40 cellular contexts compared by ENCODE assay signal in genomic region chr17:58144801-58145200, GRCh38. TPM values are rescaled to one million over a fixed set of nuclear protein-coding genes. Genes with fewer than 3 reads are reported as not detected.
"Had no signal": no experiment of that assay in that cellular context is flagged by ENCODE, and none has a peak within 500 bp of the region (broad histone marks: within the 10 kb centered on the region; RNA-seq: fewer than 3 reads in every experiment).

No MANE protein-coding gene starts in this region.

- FAIRE-seq: astrocyte, bronchial epithelial cell had no signal

- H3K4me1 ChIP-seq: adrenal gland, ascending aorta, body of pancreas, breast epithelium had no signal

- H3K27ac ChIP-seq: adrenal gland, ascending aorta, body of pancreas, brain microvascular endothelial cell, breast epithelium, cardiac muscle cell had no signal

- ATAC-seq: activated naive CD4-positive, alpha-beta T cell treated with anti-CD3 and anti-CD28 coated beads, Interleukin-2, amount 50 U/mL, for 72 hours; activated naive CD8-positive, alpha-beta T cell treated with anti-CD3 and anti-CD28 coated beads, Interleukin-2, amount 50 U/mL, for 24 hours; activated T-cell treated with anti-CD3 and anti-CD28 coated beads, Interleukin-2, amount 50 U/mL, for 4 hours; activated T-cell treated with anti-CD3 and anti-CD28 coated beads, Interleukin-2, amount 50 U/mL, for 72 hours; activated T-helper 17 cell treated with anti-CD3 and anti-CD28 coated beads, Interleukin-2, amount 50 U/mL, for 72 hours; body of pancreas had no signal

- H3K27me3 Mint-ChIP-seq: activated naive CD4-positive, alpha-beta T cell treated with anti-CD3 and anti-CD28 coated beads, Interleukin-2, amount 50 U/mL, for 24 hours; activated naive CD8-positive, alpha-beta T cell; activated naive CD8-positive, alpha-beta T cell treated with anti-CD3 and anti-CD28 coated beads for 36 hours; activated naive CD8-positive, alpha-beta T cell treated with anti-CD3 and anti-CD28 coated beads, Interleukin-2, amount 50 U/mL, for 24 hours; activated T-cell treated with anti-CD3 and anti-CD28 coated beads, Interleukin-2, amount 50 U/mL, for 24 hours; activated T-helper 17 cell treated with anti-CD3 and anti-CD28 coated beads, Interleukin-2, amount 50 U/mL, for 72 hours; central memory CD8-positive, alpha-beta T cell had no signal

- DNase-seq: activated effector memory CD4-positive, alpha-beta T cell treated with anti-CD3 and anti-CD28 coated beads, Interleukin-2, amount 50 U/mL, for 16 hours; activated effector memory CD4-positive, alpha-beta T cell treated with Interleukin-2 at 50 U/mL for 16 hours; activated gamma-delta T cell; activated gamma-delta T cell treated with Interleukin-2 at 50 U/mL for 16 hours; activated naive CD4-positive, alpha-beta T cell; activated naive CD4-positive, alpha-beta T cell treated with anti-CD3 and anti-CD28 coated beads for 36 hours; activated naive CD4-positive, alpha-beta T cell treated with anti-CD3 and anti-CD28 coated beads, Interleukin-2, amount 10 ng/mL, durations not matched to agents 7 days and 5 days; activated naive CD4-positive, alpha-beta T cell treated with anti-CD3 and anti-CD28 coated beads, Interleukin-2, amount 50 U/mL, for 16 hours; activated naive CD4-positive, alpha-beta T cell treated with Interleukin-2 at 50 U/mL for 16 hours; activated naive CD8-positive, alpha-beta T cell treated with anti-CD3 and anti-CD28 coated beads for 36 hours; activated naive CD8-positive, alpha-beta T cell treated with anti-CD3 and anti-CD28 coated beads, Interleukin-2, amount 10 ng/mL, durations not matched to agents 7 days and 5 days; activated naive CD8-positive, alpha-beta T cell treated with anti-CD3 and anti-CD28 coated beads, Interleukin-2, amount 50 U/mL, for 24 hours; activated T-cell treated with anti-CD3 and anti-CD28 coated beads, Interleukin-2, amount 50 U/mL, for 24 hours; activated T-cell treated with anti-CD3 and anti-CD28 coated beads, Interleukin-2, amount 50 U/mL, for 4 hours; activated T-cell treated with anti-CD3 and anti-CD28 coated beads, Interleukin-2, amount 50 U/mL, for 48 hours; activated T-cell treated with anti-CD3 and anti-CD28 coated beads, Interleukin-2, amount 50 U/mL, for 72 hours; adrenal gland; amniotic stem cell; amygdala; anterior cingulate cortex; aorta; body of pancreas; brain microvascular endothelial cell; caudate nucleus; central memory CD4-positive, alpha-beta T cell; cerebellar nuclear complex had no signal

- H3K27ac Mint-ChIP-seq: activated naive CD4-positive, alpha-beta T cell treated with anti-CD3 and anti-CD28 coated beads for 36 hours; activated naive CD4-positive, alpha-beta T cell treated with anti-CD3 and anti-CD28 coated beads, Interleukin-2, amount 10 ng/mL, durations not matched to agents 7 days and 5 days; activated naive CD4-positive, alpha-beta T cell treated with anti-CD3 and anti-CD28 coated beads, Interleukin-2, amount 50 U/mL, for 24 hours; activated naive CD4-positive, alpha-beta T cell treated with anti-CD3 and anti-CD28 coated beads, Interleukin-2, amount 50 U/mL, for 72 hours; activated naive CD8-positive, alpha-beta T cell; activated naive CD8-positive, alpha-beta T cell treated with anti-CD3 and anti-CD28 coated beads for 36 hours; activated naive CD8-positive, alpha-beta T cell treated with anti-CD3 and anti-CD28 coated beads, Interleukin-2, amount 10 ng/mL, durations not matched to agents 7 days and 5 days; activated naive CD8-positive, alpha-beta T cell treated with anti-CD3 and anti-CD28 coated beads, Interleukin-2, amount 50 U/mL, for 24 hours; activated T-cell treated with anti-CD3 and anti-CD28 coated beads, Interleukin-2, amount 50 U/mL, for 24 hours; activated T-cell treated with anti-CD3 and anti-CD28 coated beads, Interleukin-2, amount 50 U/mL, for 72 hours; activated T-helper 1 cell treated with anti-CD3 and anti-CD28 coated beads, Interleukin-12 subunit alpha, Interleukin-12 subunit beta, Interleukin-2, Interleukin-4 antibody, amounts not matched to agents 30 ng/mL and 10 ng/mL and 1 ng/mL, durations not matched to agents 14 hours and 24 hours and 36 hours; activated T-helper 17 cell treated with anti-CD3 and anti-CD28 coated beads, Interleukin-2, amount 50 U/mL, for 72 hours; activated T-helper 2 cell treated with anti-CD3 and anti-CD28 coated beads, Interferon-gamma antibody, Interleukin-2, Interleukin-4, amounts not matched to agents 10 μg/mL and 5 μg/mL and 100 μg/mL, durations not matched to agents 14 hours and 24 hours and 36 hours; brain had no signal

- H3K36me3 ChIP-seq: adrenal gland, ascending aorta, brain microvascular endothelial cell, breast epithelium, cardiac muscle cell had no signal

- H3K4me3 ChIP-seq: adrenal gland, ascending aorta, body of pancreas, breast epithelium, cardiac muscle cell had no signal

- H3K4me1 Mint-ChIP-seq: activated naive CD8-positive, alpha-beta T cell treated with anti-CD3 and anti-CD28 coated beads for 36 hours; activated naive CD8-positive, alpha-beta T cell treated with anti-CD3 and anti-CD28 coated beads, Interleukin-2, amount 10 ng/mL, durations not matched to agents 7 days and 5 days; activated naive CD8-positive, alpha-beta T cell treated with anti-CD3 and anti-CD28 coated beads, Interleukin-2, amount 50 U/mL, for 24 hours; brain had no signal

- H3K4me3 Mint-ChIP-seq: activated naive CD4-positive, alpha-beta T cell treated with anti-CD3 and anti-CD28 coated beads for 36 hours; activated naive CD4-positive, alpha-beta T cell treated with anti-CD3 and anti-CD28 coated beads, Interleukin-2, amount 10 ng/mL, durations not matched to agents 7 days and 5 days; activated naive CD4-positive, alpha-beta T cell treated with anti-CD3 and anti-CD28 coated beads, Interleukin-2, amount 50 U/mL, for 24 hours; activated naive CD8-positive, alpha-beta T cell; activated naive CD8-positive, alpha-beta T cell treated with anti-CD3 and anti-CD28 coated beads for 36 hours; activated naive CD8-positive, alpha-beta T cell treated with anti-CD3 and anti-CD28 coated beads, Interleukin-2, amount 10 ng/mL, durations not matched to agents 7 days and 5 days; activated naive CD8-positive, alpha-beta T cell treated with anti-CD3 and anti-CD28 coated beads, Interleukin-2, amount 50 U/mL, for 24 hours; activated T-cell treated with anti-CD3 and anti-CD28 coated beads, Interleukin-2, amount 50 U/mL, for 24 hours; activated T-cell treated with anti-CD3 and anti-CD28 coated beads, Interleukin-2, amount 50 U/mL, for 4 hours; activated T-cell treated with anti-CD3 and anti-CD28 coated beads, Interleukin-2, amount 50 U/mL, for 72 hours; activated T-helper 1 cell treated with anti-CD3 and anti-CD28 coated beads, Interleukin-12 subunit alpha, Interleukin-12 subunit beta, Interleukin-2, Interleukin-4 antibody, amounts not matched to agents 30 ng/mL and 10 ng/mL and 1 ng/mL, durations not matched to agents 14 hours and 24 hours and 36 hours; activated T-helper 17 cell treated with anti-CD3 and anti-CD28 coated beads, Interleukin-2, amount 50 U/mL, for 72 hours; brain; central memory CD8-positive, alpha-beta T cell had no signal

RNA-seq across cellular contexts. Expression of gene OR4D1, which starts 3.4 kb away (rescaled TPM):
- polyA plus RNA-seq: aorta, cardiac muscle cell had no signal

RNA-seq across cellular contexts. Expression of gene OR4D2, which starts 22.0 kb away (rescaled TPM):
- polyA plus RNA-seq: adipose tissue, adrenal gland, aorta, cardiac muscle cell had no signal

RNA-seq across cellular contexts. Expression of gene EPX, which starts 47.7 kb away (rescaled TPM):
- polyA plus RNA-seq: adipose tissue, adrenal gland, aorta, cardiac muscle cell had no signal
